In the genomic region with DNA sequence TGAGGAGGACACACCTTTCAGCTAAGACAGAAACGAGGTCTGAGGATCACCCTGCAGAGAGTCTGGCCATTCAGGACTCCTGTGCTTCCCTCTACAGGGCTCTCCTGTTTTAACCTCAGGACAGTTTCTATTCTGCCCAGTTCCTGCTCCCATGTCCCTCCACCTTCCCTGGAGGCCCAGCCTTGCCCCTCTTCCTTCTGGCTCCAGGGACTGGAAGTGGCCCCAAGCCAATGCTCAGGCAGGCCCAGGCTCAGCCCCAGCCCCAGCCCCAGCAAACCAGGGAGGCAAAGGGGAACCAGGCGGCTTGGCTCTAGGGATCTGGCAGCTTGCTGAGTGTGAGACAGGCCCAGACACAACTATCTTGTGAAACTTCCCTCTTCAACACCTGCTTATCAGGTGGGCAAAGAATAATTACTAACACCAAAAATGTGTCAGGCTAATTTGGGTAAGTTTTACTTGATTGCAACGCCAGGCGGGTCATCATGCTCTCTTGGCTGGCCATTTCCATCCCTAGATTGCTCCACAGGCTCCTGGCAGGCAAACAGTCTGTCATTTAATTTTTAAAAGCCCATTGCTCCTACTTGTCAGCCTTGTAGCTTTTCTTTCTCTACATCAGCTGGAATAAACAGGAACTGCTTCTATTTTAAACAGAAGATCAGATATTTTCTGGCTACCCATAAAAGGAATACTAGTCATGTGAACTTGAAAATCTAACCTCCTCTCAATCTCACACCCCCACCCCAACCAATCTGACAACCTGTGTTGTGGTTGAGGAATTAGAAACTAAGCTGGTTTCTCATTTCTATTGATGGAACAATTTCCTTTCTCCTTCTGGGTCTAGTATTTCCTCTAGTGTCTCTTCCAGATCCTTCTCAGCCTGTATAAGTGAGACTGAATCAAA, we compare ENCODE assay signal across 12 cellular contexts. TPM values are rescaled to one million over a fixed set of nuclear protein-coding genes. Genes with fewer than 3 reads are reported as not detected.
DNase-seq lines count a peak whose midpoint lies in the region; ATAC-seq and TF ChIP-seq lines count a peak whose summit lies in the region.
"Had no signal": no experiment of that assay in that cellular context is flagged by ENCODE, and none has a peak within 500 bp of the region (broad histone marks: within the 10 kb centered on the region; RNA-seq: fewer than 3 reads in every experiment).

No MANE protein-coding gene starts in this region.

- no peaks in the 10 kb centered on the region for H3K27me3 Mint-ChIP-seq in activated naive CD4-positive, alpha-beta T cell treated with anti-CD3 and anti-CD28 coated beads for 36 hours (ENCODE audit: low read depth)
- H3K27me3 Mint-ChIP-seq: stimulated activated naive CD8-positive, alpha-beta T cell treated with anti-CD3 and anti-CD28 coated beads, Interleukin-15, Interleukin-2, amounts not matched to agents 100 ng/mL and 50 ng/mL, for 24 hours had no signal

- no peak overlapping the region for H3K9ac ChIP-seq in smooth muscle cell (ENCODE audit: low read depth)

- H3K9me3 ChIP-seq in gastroesophageal sphincter: no peaks in the 10 kb centered on the region
- H3K9me3 ChIP-seq in smooth muscle cell (replicated peaks; ENCODE audit: low read depth): no peaks in the 10 kb centered on the region

- H3K9me3 Mint-ChIP-seq in activated naive CD4-positive, alpha-beta T cell treated with anti-CD3 and anti-CD28 coated beads for 36 hours: no peaks in the 10 kb centered on the region
- H3K9me3 Mint-ChIP-seq: stimulated activated naive CD8-positive, alpha-beta T cell treated with anti-CD3 and anti-CD28 coated beads, Interleukin-15, Interleukin-2, amounts not matched to agents 100 ng/mL and 50 ng/mL, for 24 hours had no signal

- TF ChIP-seq EP300 in gastroesophageal sphincter (IDR thresholded peaks at IDR 0.05): no peak

- H3K36me3 Mint-ChIP-seq in activated naive CD4-positive, alpha-beta T cell treated with anti-CD3 and anti-CD28 coated beads for 36 hours (ENCODE audit: low read depth): peaks cover 23% of the 10 kb centered on the region

- no peaks in the 10 kb centered on the region for H3K79me2 ChIP-seq in smooth muscle cell (ENCODE audit: low read depth)

- H3K4me1 ChIP-seq in gastroesophageal sphincter (no peaks in the 10 kb centered on the region), smooth muscle cell (ENCODE audit: low read depth) (no peaks in the 10 kb centered on the region)

- H3K4me2 ChIP-seq in smooth muscle cell: no peak overlapping the region

- no peak overlapping the region for H3K4me3 Mint-ChIP-seq in activated naive CD4-positive, alpha-beta T cell treated with anti-CD3 and anti-CD28 coated beads for 36 hours
- H3K4me3 Mint-ChIP-seq: stimulated activated naive CD8-positive, alpha-beta T cell treated with anti-CD3 and anti-CD28 coated beads, Interleukin-15, Interleukin-2, amounts not matched to agents 100 ng/mL and 50 ng/mL, for 24 hours had no signal

- no peaks in the 10 kb centered on the region for H4K20me1 ChIP-seq in smooth muscle cell (ENCODE audit: low read depth)

- intact Hi-C loops in activated naive CD4-positive, alpha-beta T cell treated with anti-CD3 and anti-CD28 coated beads for 36 hours (cut with micrococcal nuclease): loop anchor here (1.0 kb wide), 2 partner anchors 12 to 34 kb away; no protein-coding TSS in a partner anchor
- intact Hi-C loops in sciatic nerve (cut with DNase I): no loop called here

- H3K27ac ChIP-seq in gastroesophageal sphincter: no peak overlapping the region
- H3K27ac ChIP-seq in smooth muscle cell (ENCODE audit: low read depth): no peak overlapping the region

- TF ChIP-seq CTCF in gastroesophageal sphincter (IDR thresholded peaks at IDR 0.05) (no peak), smooth muscle cell (IDR thresholded peaks at IDR 0.05; ENCODE audit: borderline replicate concordance, insufficient read depth, poor library complexity, severe bottlenecking) (no peak)

- 60 to 83% methylated on average over 1 to 2 of the region's 4 CpGs for WGBS in gastroesophageal sphincter (ENCODE audit: low coverage in 1 of 2), 2 donors
- WGBS in smooth muscle cell (ENCODE audit: low lambda C conversion rate): 85% methylated on average over 4 of the region's 4 CpGs

- CTCF ChIA-PET in activated naive CD4-positive, alpha-beta T cell treated with anti-CD3 and anti-CD28 coated beads for 36 hours (lab: Charles Lee): interaction anchor here (1.6 to 4.2 kb wide), 2 partner anchors 14 to 34 kb away, joined by 3 to 19 read pairs; a partner anchor contains a TSS

- H2AFZ ChIP-seq in smooth muscle cell (ENCODE audit: low read depth): no peak overlapping the region

- H3K27ac Mint-ChIP-seq in activated naive CD4-positive, alpha-beta T cell treated with anti-CD3 and anti-CD28 coated beads for 36 hours: no peak overlapping the region
- H3K27ac Mint-ChIP-seq: stimulated activated naive CD8-positive, alpha-beta T cell treated with anti-CD3 and anti-CD28 coated beads, Interleukin-15, Interleukin-2, amounts not matched to agents 100 ng/mL and 50 ng/mL, for 24 hours had no signal

- no peak for TF ChIP-seq POLR2A in gastroesophageal sphincter (IDR thresholded peaks at IDR 0.05)

- ATAC-seq in gastroesophageal sphincter: peak; percentile 16
- peak; percentile 62 for ATAC-seq in sciatic nerve
- ATAC-seq in HG02798 (IDR thresholded peaks at IDR 0.05; ENCODE audit: poor library complexity, unreplicated experiment): no peak

- H3K4me1 Mint-ChIP-seq in activated naive CD4-positive, alpha-beta T cell treated with anti-CD3 and anti-CD28 coated beads for 36 hours (ENCODE audit: low read depth): peaks cover 56% of the 10 kb centered on the region

- H3K36me3 ChIP-seq in gastroesophageal sphincter: peaks cover 2 to 42% of the 10 kb centered on the region in 2 donors
- H3K36me3 ChIP-seq in smooth muscle cell (ENCODE audit: low read depth): peaks cover 4% of the 10 kb centered on the region

- no peaks in the 10 kb centered on the region for H3F3A ChIP-seq in smooth muscle cell (ENCODE audit: low read depth)

- H3K27me3 ChIP-seq in gastroesophageal sphincter (no peaks in the 10 kb centered on the region), smooth muscle cell (ENCODE audit: low read depth) (no peaks in the 10 kb centered on the region)

- H3K4me3 ChIP-seq in gastroesophageal sphincter (no peak overlapping the region), smooth muscle cell (no peak overlapping the region)
- H3K4me3 ChIP-seq: lung, skin epidermis had no signal

- peak; percentile 44 for DNase-seq in activated naive CD4-positive, alpha-beta T cell treated with anti-CD3 and anti-CD28 coated beads for 36 hours
- DNase-seq in activated naive CD4-positive, alpha-beta T cell treated with anti-CD3 and anti-CD28 coated beads, Interleukin-2, amount 50 U/mL, for 16 hours: no peak
- DNase-seq in NOMO-1 treated with dmso at 0.1 percent for 144 hours (lab: John Stamatoyannopoulos, UW; ENCODE audit: unreplicated experiment): peak; percentile 7
- DNase-seq in sciatic nerve (ENCODE audit: low spot score): no peak
- no peak for DNase-seq in smooth muscle cell (lab: John Stamatoyannopoulos, UW; ENCODE audit: unreplicated experiment)
- DNase-seq in NAMALWA (ENCODE audit: low spot score): no peak
- DNase-seq: ACHN had no signal

RNA-seq across cellular contexts. Expression of a gene that starts 33.5 kb away (rescaled TPM):
- under 1 TPM in 1 of 2 experiments, not detected in 1; 0.21 TPM for total RNA-seq in activated naive CD4-positive, alpha-beta T cell treated with anti-CD3 and anti-CD28 coated beads for 36 hours
- total RNA-seq in gastroesophageal sphincter: under 1 TPM in 1 of 4 donors, not detected in 3; 0.15 TPM
- 0.98 TPM for total RNA-seq in sciatic nerve
- 6.3 and 9.1 TPM in 2 replicates for total RNA-seq in smooth muscle cell
- 1.1 and 2.8 TPM in 2 replicates for polyA plus RNA-seq in smooth muscle cell

RNA-seq across cellular contexts. Expression of a gene that starts 33.8 kb away (rescaled TPM):
- total RNA-seq in activated naive CD4-positive, alpha-beta T cell treated with anti-CD3 and anti-CD28 coated beads for 36 hours: 10 to 100 TPM; 22.0 to 22.8 TPM
- total RNA-seq in gastroesophageal sphincter (10 to 100 TPM; 15.6 to 23.9 (median 17.5) TPM), sciatic nerve (26.7 TPM), smooth muscle cell (33.5 and 37.3 TPM in 2 replicates)
- polyA plus RNA-seq in smooth muscle cell: 28.8 and 36.8 TPM in 2 replicates

Comparison
In these comparisons a context has a peak if more than half of its experiments do, and no peak if none do; other contexts are left out.
1. DNase-seq: peak in activated naive CD4-positive, alpha-beta T cell treated with anti-CD3 and anti-CD28 coated beads for 36 hours (single experiment) and NOMO-1 treated with dmso at 0.1 percent for 144 hours (single experiment); none in activated naive CD4-positive, alpha-beta T cell treated with anti-CD3 and anti-CD28 coated beads, Interleukin-2, amount 50 U/mL, for 16 hours (single experiment), sciatic nerve (single experiment), smooth muscle cell (single experiment) and NAMALWA (single experiment).